Comparison of ENCODE assay signal across 12 cellular contexts in genomic region chr18:23688528-23688927, GRCh38. TPM values are rescaled to one million over a fixed set of nuclear protein-coding genes. Genes with fewer than 3 reads are reported as not detected.
DNase-seq lines count a peak whose midpoint lies in the region; ATAC-seq and TF ChIP-seq lines count a peak whose summit lies in the region.
"Had no signal": no experiment of that assay in that cellular context is flagged by ENCODE, and none has a peak within 500 bp of the region (broad histone marks: within the 10 kb centered on the region; RNA-seq: fewer than 3 reads in every experiment).

No MANE protein-coding gene starts in this region.

- no peak for DNase-seq in GM23248
- no peak for DNase-seq in WTC11 (ENCODE audit: low spot score)
- DNase-seq in hepatocyte (ENCODE audit: low spot score): no peak
- no peak for DNase-seq in smooth muscle cell (lab: John Stamatoyannopoulos, UW; ENCODE audit: unreplicated experiment)
- DNase-seq in SHP77 (lab: John Stamatoyannopoulos, UW): no peak
- no peak for DNase-seq in NCI-H510A (lab: John Stamatoyannopoulos, UW)
- no peak for DNase-seq in NCI-H226
- DNase-seq: activated CD8-positive, alpha-beta T cell treated with anti-CD3 and anti-CD28 coated beads, Interleukin-2, amount 10 ng/mL, durations not matched to agents 7 days and 5 days; gastrocnemius medialis; stimulated activated naive B cell treated with anti-CD40 and anti-IgM and Interleukin-4, amounts not matched to agents 10 μg/mL and 1 μg/mL and 100 μg/mL, for 72 hours had no signal

- WGBS in GM23248 (ENCODE audit: low coverage in 1 of 2, low lambda C conversion rate in 2 of 2, missing lambda C conversion rate in 2 of 2), 2 experiments: 61 to 67% methylated on average over 5 of the region's 5 CpGs
- WGBS in hepatocyte (ENCODE audit: low lambda C conversion rate, missing lambda C conversion rate): 72% methylated on average over 5 of the region's 5 CpGs
- WGBS in smooth muscle cell (ENCODE audit: low lambda C conversion rate): 65% methylated on average over 5 of the region's 5 CpGs

- in situ Hi-C loops in GM23248 (cut with MboI): no loop called here

- H3K27ac ChIP-seq in GM23248: no peak overlapping the region
- peak overlapping the region; percentile 67 for H3K27ac ChIP-seq in hepatocyte
- H3K27ac ChIP-seq in smooth muscle cell (ENCODE audit: low read depth): no peak overlapping the region

- H3K9me3 Mint-ChIP-seq in WTC11: peaks cover 6% of the 10 kb centered on the region; the same call in 1 of the 2 replicates
- H3K9me3 Mint-ChIP-seq: CD4-positive, alpha-beta T cell had no signal

- H3K27ac Mint-ChIP-seq in WTC11: no peak overlapping the region
- H3K27ac Mint-ChIP-seq: activated CD8-positive, alpha-beta T cell treated with anti-CD3 and anti-CD28 coated beads, Interleukin-2, amount 10 ng/mL, durations not matched to agents 7 days and 5 days; CD4-positive, alpha-beta T cell had no signal

- POLR2A ChIA-PET in WTC11 (lab: Charles Lee): no interaction called here

- H3K4me3 ChIP-seq in GM23248 (no peak overlapping the region), hepatocyte (peak overlapping the region; percentile 43), smooth muscle cell (peak overlapping the region; percentile 59)

- peaks cover 20% of the 10 kb centered on the region for H3F3A ChIP-seq in GM23248 (ENCODE audit: insufficient read depth)
- no peaks in the 10 kb centered on the region for H3F3A ChIP-seq in smooth muscle cell (ENCODE audit: low read depth)

- peaks cover 66% of the 10 kb centered on the region for H3K27me3 Mint-ChIP-seq in WTC11 (ENCODE audit: low read depth)

- peak overlapping the region; percentile 81 for H3K4me2 ChIP-seq in GM23248 (ENCODE audit: unreplicated experiment)
- H3K4me2 ChIP-seq in hepatocyte: peak overlapping the region; percentile 97
- H3K4me2 ChIP-seq in smooth muscle cell: peak overlapping the region; percentile 93

- no peaks in the 10 kb centered on the region for H4K20me1 ChIP-seq in GM23248 (ENCODE audit: insufficient read depth)
- no peaks in the 10 kb centered on the region for H4K20me1 ChIP-seq in hepatocyte (ENCODE audit: insufficient read depth, poor library complexity, severe bottlenecking)
- H4K20me1 ChIP-seq in smooth muscle cell (ENCODE audit: low read depth): no peaks in the 10 kb centered on the region

- no peaks in the 10 kb centered on the region for H3K79me2 ChIP-seq in GM23248 (ENCODE audit: insufficient read depth)
- peaks cover 20% of the 10 kb centered on the region for H3K79me2 ChIP-seq in hepatocyte
- H3K79me2 ChIP-seq in smooth muscle cell (ENCODE audit: low read depth): no peaks in the 10 kb centered on the region

- peak overlapping the region; percentile 63 for H3K4me3 Mint-ChIP-seq in WTC11

- H3K36me3 Mint-ChIP-seq in WTC11: no peaks in the 10 kb centered on the region
- H3K36me3 Mint-ChIP-seq: stimulated activated naive B cell treated with anti-CD40 and anti-IgM and Interleukin-4, amounts not matched to agents 10 μg/mL and 1 μg/mL and 100 μg/mL, for 72 hours had no signal

- no peaks in the 10 kb centered on the region; the same call in 1 of the 2 replicates for H3K27me3 ChIP-seq in GM23248 (replicated peaks; ENCODE audit: insufficient read depth)
- peaks cover 10% of the 10 kb centered on the region for H3K27me3 ChIP-seq in hepatocyte
- H3K27me3 ChIP-seq in smooth muscle cell (ENCODE audit: low read depth): peaks cover 52% of the 10 kb centered on the region

- H2AFZ ChIP-seq in GM23248: no peak overlapping the region
- H2AFZ ChIP-seq in hepatocyte: peak overlapping the region; percentile 75
- H2AFZ ChIP-seq in smooth muscle cell (ENCODE audit: low read depth): no peak overlapping the region

- no peaks in the 10 kb centered on the region for H3K9me3 ChIP-seq in GM23248 (ENCODE audit: low read depth)
- no peaks in the 10 kb centered on the region for H3K9me3 ChIP-seq in hepatocyte (ENCODE audit: low read depth)
- no peaks in the 10 kb centered on the region for H3K9me3 ChIP-seq in smooth muscle cell (replicated peaks; ENCODE audit: low read depth)
- H3K9me3 ChIP-seq: gastrocnemius medialis had no signal

- peaks cover 16% of the 10 kb centered on the region for H3K4me1 ChIP-seq in GM23248 (ENCODE audit: insufficient read depth)
- H3K4me1 ChIP-seq in hepatocyte (ENCODE audit: insufficient read depth): peaks cover 5% of the 10 kb centered on the region
- peaks cover 7% of the 10 kb centered on the region for H3K4me1 ChIP-seq in smooth muscle cell (ENCODE audit: low read depth)

- no peak for TF ChIP-seq CTCF in WTC11 (IDR thresholded peaks at IDR 0.05)
- TF ChIP-seq CTCF in hepatocyte (IDR thresholded peaks at IDR 0.05; ENCODE audit: poor library complexity): no peak
- no peak for TF ChIP-seq CTCF in smooth muscle cell (IDR thresholded peaks at IDR 0.05; ENCODE audit: borderline replicate concordance, insufficient read depth, poor library complexity, severe bottlenecking)

- CTCF ChIA-PET in WTC11 (lab: Charles Lee): interaction anchor here (1.5 kb wide), 1 partner anchor 66 kb away, joined by 3 read pairs; no protein-coding TSS in a partner anchor

- H3K9ac ChIP-seq in GM23248: no peak overlapping the region
- no peak overlapping the region for H3K9ac ChIP-seq in smooth muscle cell (ENCODE audit: low read depth)

- H3K9me2 ChIP-seq in GM23248 (ENCODE audit: insufficient read depth): no peaks in the 10 kb centered on the region
- no peaks in the 10 kb centered on the region for H3K9me2 ChIP-seq in hepatocyte (replicated peaks; ENCODE audit: insufficient read depth)

- no peak for ATAC-seq in WTC11
- no peak for ATAC-seq in HG03342 (IDR thresholded peaks at IDR 0.05; ENCODE audit: unreplicated experiment)

- peaks cover 8% of the 10 kb centered on the region for H3K4me1 Mint-ChIP-seq in WTC11

- H3K36me3 ChIP-seq in GM23248 (ENCODE audit: low read depth) (no peaks in the 10 kb centered on the region), hepatocyte (replicated peaks; ENCODE audit: insufficient read depth, low read depth) (no peaks in the 10 kb centered on the region), smooth muscle cell (ENCODE audit: low read depth) (no peaks in the 10 kb centered on the region)
- H3K36me3 ChIP-seq: gastrocnemius medialis had no signal

TF ChIP-seq in WTC11, 78 proteins besides CTCF, POLR2A, EP300 and RAD21 (continues in another document):
- no peak for TF ChIP-seq IRF1 (CRISPR knock-in tag; IDR thresholded peaks at IDR 0.05)
- TF ChIP-seq E2F1 (CRISPR knock-in tag; IDR thresholded peaks at IDR 0.05): no peak

RNA-seq across cellular contexts. Expression of gene LAMA3, which starts 0.7 kb away (rescaled TPM):
- total RNA-seq in GM23248 (2014; rRNA removed; shearing (Covaris generic)): 1.9 and 3.5 TPM in 2 replicates
- polyA plus RNA-seq in GM23248 (2016; fragmentation: Nextera tagmentation; extraction: Ambion mirVana) (0.46 and 0.93 TPM in 2 replicates), hepatocyte (27.8 and 29.9 TPM in 2 replicates), smooth muscle cell (7.8 and 25.1 TPM in 2 replicates)
- total RNA-seq in WTC11 (2021) (0.50 to 0.89 TPM (median 0.83 TPM) in 3 replicates), hepatocyte (52.1 and 63.3 TPM in 2 replicates), smooth muscle cell (23.1 and 30.0 TPM in 2 replicates)

RNA-seq across cellular contexts. Expression of gene ANKRD29, which starts 25.8 kb away (rescaled TPM):
- 8.9 and 9.2 TPM in 2 replicates for total RNA-seq in GM23248 (2014; rRNA removed; shearing (Covaris generic))
- polyA plus RNA-seq in GM23248 (2016; fragmentation: Nextera tagmentation; extraction: Ambion mirVana): 8.0 and 8.9 TPM in 2 replicates
- total RNA-seq in WTC11 (2021): 3.3 to 4.9 TPM (median 3.7 TPM) in 3 replicates
- 12.1 and 17.4 TPM in 2 replicates for total RNA-seq in hepatocyte
- polyA plus RNA-seq in hepatocyte: 7.7 and 8.9 TPM in 2 replicates
- total RNA-seq in smooth muscle cell: 0.13 and 0.36 TPM in 2 replicates
- 0.72 TPM in 1 of 2 replicates, not detected in the other for polyA plus RNA-seq in smooth muscle cell
- total RNA-seq: activated CD8-positive, alpha-beta T cell treated with anti-CD3 and anti-CD28 coated beads, Interleukin-2, amount 10 ng/mL, durations not matched to agents 7 days and 5 days had no signal
